Comparison of ENCODE assay signal across 12 cellular contexts in genomic region chr12:118374909-118375308, GRCh38. TPM values are rescaled to one million over a fixed set of nuclear protein-coding genes. Genes with fewer than 3 reads are reported as not detected.
DNase-seq lines count a peak whose midpoint lies in the region; TF ChIP-seq lines count a peak whose summit lies in the region.
"Had no signal": no experiment of that assay in that cellular context is flagged by ENCODE, and none has a peak within 500 bp of the region (broad histone marks: within the 10 kb centered on the region; RNA-seq: fewer than 3 reads in every experiment).

No MANE protein-coding gene starts in this region.

- CTCF ChIA-PET in GM10248 (lab: Yijun Ruan, JAX) = interaction anchor here (1.0 to 5.2 kb wide), 24 partner anchors 15 to 517 kb away, joined by 4 to 142 read pairs (median 11); partner anchors contain the start of gene PEBP1

- POLR2A ChIA-PET in GM10248 (lab: Yijun Ruan, JAX) = interaction anchor here (0.6 to 1.1 kb wide), 2 partner anchors 16 to 74 kb away, joined by 3 to 4 read pairs; no protein-coding TSS in a partner anchor

- H3K36me3 Mint-ChIP-seq in progenitor cell of endocrine pancreas (ENCODE audit: insufficient read depth) = peaks cover 2% of the 10 kb centered on the region

- H3K9me3 ChIP-seq in OCI-LY3 (ENCODE audit: insufficient read depth, low read length) = no peaks in the 10 kb centered on the region
- no peaks in the 10 kb centered on the region for H3K9me3 ChIP-seq in fibroblast of lung (ENCODE audit: control insufficient read depth, insufficient read depth, low read depth, low read length)
- H3K9me3 ChIP-seq: spleen had no signal

- H3K36me3 ChIP-seq in OCI-LY3 (replicated peaks; ENCODE audit: low read depth, low read length) (peaks cover 5% of the 10 kb centered on the region), fibroblast of lung (ENCODE audit: control insufficient read depth, insufficient read depth, low read length) (peaks cover 1% of the 10 kb centered on the region)

- peak overlapping the region; percentile 20 for H3K27ac Mint-ChIP-seq in progenitor cell of endocrine pancreas

- H3K4me1 Mint-ChIP-seq in progenitor cell of endocrine pancreas (ENCODE audit: low read depth) = peaks cover 37% of the 10 kb centered on the region

- H3K27me3 ChIP-seq in OCI-LY3 (ENCODE audit: low read depth, low read length) = peaks cover 8% of the 10 kb centered on the region; the same call in 1 of the 2 replicates
- H3K27me3 ChIP-seq in fibroblast of lung (ENCODE audit: control insufficient read depth, insufficient read depth, low read length) = no peaks in the 10 kb centered on the region
- H3K27me3 ChIP-seq: spleen had no signal

- H2AFZ ChIP-seq in OCI-LY3 (ENCODE audit: low read depth, low read length) = no peak overlapping the region
- peak overlapping the region; percentile 14 for H2AFZ ChIP-seq in fibroblast of lung (ENCODE audit: low read length)

- H3K4me2 ChIP-seq in OCI-LY3 (ENCODE audit: low read length) = peak overlapping the region; percentile 98
- peak overlapping the region; percentile 54 for H3K4me2 ChIP-seq in fibroblast of lung (ENCODE audit: extremely low read depth, insufficient read depth, low read length)

- H3K27me3 Mint-ChIP-seq in progenitor cell of endocrine pancreas = peaks cover 9% of the 10 kb centered on the region

- H3K9me3 Mint-ChIP-seq in progenitor cell of endocrine pancreas (ENCODE audit: low read depth) = no peaks in the 10 kb centered on the region

- H3K4me1 ChIP-seq in OCI-LY3 (ENCODE audit: low read length) = peaks cover 29% of the 10 kb centered on the region
- H3K4me1 ChIP-seq in fibroblast of lung (ENCODE audit: control insufficient read depth, extremely low read depth, insufficient read depth, low read length) = peaks cover 4% of the 10 kb centered on the region

- H3K4me3 Mint-ChIP-seq in progenitor cell of endocrine pancreas (ENCODE audit: low read depth) = no peak overlapping the region

- H4K20me1 ChIP-seq in OCI-LY3 (ENCODE audit: insufficient read depth, low read length) = peaks cover 5% of the 10 kb centered on the region; the same call in 1 of the 2 replicates
- no peaks in the 10 kb centered on the region for H4K20me1 ChIP-seq in fibroblast of lung (ENCODE audit: control insufficient read depth, extremely low read depth, insufficient read depth, low read length)

- TF ChIP-seq CTCF in OCI-LY3 (IDR thresholded peaks at IDR 0.05; ENCODE audit: low read depth, low read length) (no peak), fibroblast of lung (conservative IDR thresholded peaks at IDR 0.05 in 1 of 2, IDR thresholded peaks at IDR 0.05 in 1 of 2; ENCODE audit: low read depth in 1 of 2, low read length in 2 of 2) (no peak), progenitor cell of endocrine pancreas (IDR thresholded peaks at IDR 0.05; ENCODE audit: unreplicated experiment) (no peak), GM10248 (IDR thresholded peaks at IDR 0.05; ENCODE audit: control extremely low read depth, extremely low read depth, low read depth, missing control alignments) (no peak)

- DNase-seq in NCI-H2227 (lab: John Stamatoyannopoulos, UW; ENCODE audit: unreplicated experiment) (peak; percentile 10), NCI-H2227 treated with DMSO at 0.1 percent for 48 hours (lab: John Stamatoyannopoulos, UW) (no peak), fibroblast of lung (ENCODE audit: low read depth in 2 of 2) (peak; percentile 20 to 34), progenitor cell of endocrine pancreas (ENCODE audit: low spot score, unreplicated experiment) (no peak), NCI-H1436 (lab: John Stamatoyannopoulos, UW) (no peak), GM10248 (ENCODE audit: extremely low spot score) (no peak), SKM-1 treated with dmso at 0.1 percent for 144 hours (lab: John Stamatoyannopoulos, UW; ENCODE audit: unreplicated experiment) (no peak)
- DNase-seq: 8988T; activated CD8-positive, alpha-beta memory T cell treated with anti-CD3 and anti-CD28 coated beads for 24 hours; EL; spleen had no signal

- peak overlapping the region; percentile 89; the same call in 1 of the 2 replicates for H3K9ac ChIP-seq in OCI-LY3 (ENCODE audit: low read length)
- no peak overlapping the region for H3K9ac ChIP-seq in fibroblast of lung (ENCODE audit: insufficient read depth, low read length)

- H3K27ac ChIP-seq in OCI-LY3 (ENCODE audit: low read length) = no peak overlapping the region
- H3K27ac ChIP-seq in fibroblast of lung (ENCODE audit: insufficient read depth, low read length) = no peak overlapping the region

- H3K4me3 ChIP-seq in OCI-LY3 (ENCODE audit: low read length) (peak overlapping the region; percentile 98), fibroblast of lung (replicated peaks in 1 of 4; ENCODE audit: control extremely low read depth in 1 of 4, insufficient read depth in 1 of 4, low read depth in 3 of 4, low read length in 4 of 4) (no peak overlapping the region)

- H3K79me2 ChIP-seq in OCI-LY3 (ENCODE audit: low read length) (peaks cover 21% of the 10 kb centered on the region), fibroblast of lung (ENCODE audit: control insufficient read depth, insufficient read depth, low read length) (peaks cover 60% of the 10 kb centered on the region)

RNA-seq across cellular contexts. Expression of gene SUDS3, which starts 1.4 kb away (rescaled TPM):
- total RNA-seq in fibroblast of lung = 31.4 and 34.2 TPM in 2 replicates
- polyA plus RNA-seq in fibroblast of lung = 17.8 and 20.3 TPM in 2 replicates
- 10.7 and 12.9 TPM in 2 replicates for polyA plus RNA-seq in fibroblast of lung (2012)
- polyA minus RNA-seq in fibroblast of lung (ENCODE audit: low replicate concordance) = 10.6 and 14.5 TPM in 2 replicates
- 57.8 and 62.2 TPM in 2 replicates for total RNA-seq in progenitor cell of endocrine pancreas

RNA-seq across cellular contexts. Expression of gene TAOK3, which starts 2.2 kb away (rescaled TPM):
- 41.6 and 64.7 TPM in 2 replicates for total RNA-seq in fibroblast of lung
- polyA plus RNA-seq in fibroblast of lung = 76.1 and 97.4 TPM in 2 replicates
- polyA plus RNA-seq in fibroblast of lung (2012) = 40.6 and 49.3 TPM in 2 replicates
- 118 and 162 TPM in 2 replicates for polyA minus RNA-seq in fibroblast of lung (ENCODE audit: low replicate concordance)
- total RNA-seq in progenitor cell of endocrine pancreas = 10.8 and 14.7 TPM in 2 replicates

Comparison
In these comparisons a context has a peak if more than half of its experiments do, and no peak if none do; other contexts are left out.
1. DNase-seq: peak in NCI-H2227 (single experiment) and fibroblast of lung (2 of 2); none in NCI-H2227 treated with DMSO at 0.1 percent for 48 hours (single experiment), progenitor cell of endocrine pancreas (single experiment), NCI-H1436 (single experiment), GM10248 (single experiment) and SKM-1 treated with dmso at 0.1 percent for 144 hours (single experiment).